8 cellular contexts compared by ENCODE assay signal in the genomic region with DNA sequence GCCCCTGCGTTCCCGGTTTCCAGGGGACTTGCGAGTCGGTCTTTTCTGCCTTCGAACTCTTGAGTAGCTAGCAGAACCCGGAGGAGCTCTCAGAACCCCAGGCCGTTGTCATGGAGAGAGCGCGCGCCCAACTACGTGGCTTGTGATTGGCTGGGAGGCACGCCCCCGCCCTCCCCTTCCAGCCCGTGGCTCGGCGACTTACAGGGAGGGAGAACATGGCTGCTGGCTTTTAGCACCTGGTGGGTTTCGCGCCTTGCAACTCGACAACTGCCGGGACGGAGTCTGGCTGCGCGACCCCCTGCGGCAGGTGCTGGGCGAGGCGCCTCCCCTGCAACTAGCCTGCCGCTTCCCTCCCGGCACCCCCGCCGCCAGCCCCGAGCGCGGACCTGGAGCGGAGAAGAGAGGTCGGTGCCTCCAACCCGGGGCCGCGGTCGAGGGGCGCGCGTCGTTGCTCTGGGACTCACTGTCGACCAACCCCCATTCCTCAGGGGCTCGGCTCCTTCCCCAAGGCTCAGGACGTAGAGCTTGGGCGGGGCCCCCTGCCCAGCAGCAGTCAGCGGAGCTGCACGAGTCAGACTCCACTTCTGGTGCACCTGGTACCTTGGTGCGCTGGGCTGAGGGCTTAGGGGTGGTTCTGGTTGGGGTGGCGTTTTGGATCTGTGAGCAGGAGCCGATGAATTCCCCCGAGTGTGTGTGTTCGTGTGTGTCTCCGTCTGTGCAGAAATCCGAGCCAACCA. TPM values are rescaled to one million over a fixed set of nuclear protein-coding genes. Genes with fewer than 3 reads are reported as not detected.
DNase-seq lines count a peak whose midpoint lies in the region; ATAC-seq and TF ChIP-seq lines count a peak whose summit lies in the region.

No MANE protein-coding gene starts in this region.

- H3K4me2 ChIP-seq in osteoblast (ENCODE audit: insufficient read depth, low read length): peak overlapping the region; percentile 89

- H3K9me3 ChIP-seq in SJSA1 (replicated peaks) (no peaks in the 10 kb centered on the region), osteoblast (ENCODE audit: low read depth, low read length) (no peaks in the 10 kb centered on the region), testis (no peaks in the 10 kb centered on the region)

- H3K27ac ChIP-seq in SJSA1: no peak overlapping the region
- H3K27ac ChIP-seq in osteoblast (ENCODE audit: low read depth, low read length): no peak overlapping the region
- H3K27ac ChIP-seq in testis: peak overlapping the region in 1 of 2 donors; percentile 1

- intact Hi-C loops in testis (cut with DNase I; ENCODE audit: low total_unique reads): no loop called here

- TF ChIP-seq POLR2A in testis (IDR thresholded peaks at IDR 0.05): no peak

- no peaks in the 10 kb centered on the region for H4K20me1 ChIP-seq in osteoblast (ENCODE audit: insufficient read depth, low read length)

- 0 to 1% methylated on average over 2 to 46 of the region's 56 CpGs for WGBS in testis, 2 donors

- H3K79me2 ChIP-seq in osteoblast (ENCODE audit: insufficient read depth, low read length): peaks cover 2% of the 10 kb centered on the region

- H2AFZ ChIP-seq in osteoblast (ENCODE audit: low read length): peak overlapping the region; percentile 99

- DNase-seq in DMS 273 treated with DMSO at 0.1 percent for 48 hours (lab: John Stamatoyannopoulos, UW): peak; percentile 82
- DNase-seq in M059J (ENCODE audit: low read depth): peak; percentile 87
- DNase-seq in SJSA1 (ENCODE audit: low read depth in 1 of 2, low spot score in 2 of 2): peak; percentile 84 to 86
- DNase-seq in activated naive CD4-positive, alpha-beta T cell treated with anti-CD3 and anti-CD28 coated beads, Interleukin-2, amount 50 U/mL, for 16 hours: peak; percentile 93
- DNase-seq in glomerular visceral epithelial cell (ENCODE audit: extremely low spot score): peak; percentile 72
- peak; percentile 100 for DNase-seq in osteoblast (ENCODE audit: insufficient read length, low spot score, missing footprints)
- DNase-seq in testis: peak; percentile 94

- peak; percentile 80 for ATAC-seq in GM21786 (IDR thresholded peaks at IDR 0.05; ENCODE audit: unreplicated experiment)

- peak overlapping the region; percentile 52 for H3K4me3 ChIP-seq in SJSA1
- peak overlapping the region; percentile 86 for H3K4me3 ChIP-seq in osteoblast (ENCODE audit: insufficient read depth, low read length)
- H3K4me3 ChIP-seq in testis: peak overlapping the region; percentile 76 to 89

- TF ChIP-seq CTCF in osteoblast (IDR thresholded peaks at IDR 0.05; ENCODE audit: extremely low read depth, low read depth, low read length) (no peak), testis (IDR thresholded peaks at IDR 0.05) (no peak)

- H3K27me3 ChIP-seq in SJSA1 (replicated peaks) (no peaks in the 10 kb centered on the region), osteoblast (ENCODE audit: insufficient read depth, low read length) (no peaks in the 10 kb centered on the region), testis (no peaks in the 10 kb centered on the region)

- H3K36me3 ChIP-seq in SJSA1 (no peaks in the 10 kb centered on the region), osteoblast (ENCODE audit: insufficient read depth, low read length) (no peaks in the 10 kb centered on the region), testis (ENCODE audit: low read depth, missing control alignments) (no peaks in the 10 kb centered on the region)

- peaks cover 19% of the 10 kb centered on the region for H3K4me1 ChIP-seq in SJSA1 (replicated peaks)
- H3K4me1 ChIP-seq in osteoblast (ENCODE audit: insufficient read depth, low read length): peaks cover 18% of the 10 kb centered on the region
- H3K4me1 ChIP-seq in testis: peaks cover 13% of the 10 kb centered on the region

RNA-seq across cellular contexts. Expression of a gene that starts 9.0 kb away (rescaled TPM):
- 20.5 and 22.0 TPM in 2 replicates for total RNA-seq in M059J (2014; rRNA removed; shearing (Covaris generic))
- total RNA-seq in SJSA1 (2014; rRNA removed; shearing (Covaris generic)): 14.4 and 18.2 TPM in 2 replicates
- total RNA-seq in osteoblast: 39.5 and 41.3 TPM in 2 replicates
- 10 to 100 TPM; 31.5 to 49.1 TPM for total RNA-seq in testis
- polyA plus RNA-seq in testis (ENCODE audit: insufficient read depth, low read depth, low replicate concordance): 19.9 TPM
